8 cellular contexts compared by ENCODE assay signal in the genomic region with DNA sequence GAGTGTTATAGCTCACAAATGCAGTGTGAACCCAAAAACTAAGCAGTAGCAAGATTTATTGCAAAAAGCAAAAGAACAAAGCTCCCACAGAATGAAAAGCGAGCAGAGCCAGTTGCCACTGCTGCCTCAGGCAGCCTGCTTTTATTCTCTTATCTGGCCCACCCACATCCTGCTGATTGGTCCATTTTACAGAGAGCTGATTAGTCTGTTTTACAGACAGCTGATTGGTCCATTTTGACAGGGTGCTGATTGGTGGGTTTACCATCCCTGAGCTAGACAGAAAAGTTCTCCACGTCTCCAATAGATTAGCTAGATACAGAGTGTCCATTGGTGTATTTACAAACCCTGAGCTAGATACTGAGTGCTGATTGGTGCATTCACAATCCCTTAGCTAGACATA. TPM values are rescaled to one million over a fixed set of nuclear protein-coding genes. Genes with fewer than 3 reads are reported as not detected.
A peak's percentile ranks its signal among the peaks of the same experiment; 100 is the strongest.
DNase-seq lines count a peak whose midpoint lies in the region; ATAC-seq, FAIRE-seq and TF ChIP-seq lines count a peak whose summit lies in the region.
"Not testable (repeated sequence)": the region's sequence is repeated elsewhere in the genome, so short reads cannot be mapped to it uniquely, and the experiment has no call there.

No MANE protein-coding gene starts in this region.

- not testable (repeated sequence) for H3K27me3 ChIP-seq in A673 (replicated peaks; ENCODE audit: insufficient read depth, low read depth, low read length, poor library complexity); HCT116 (ENCODE audit: insufficient read depth, low read length); endodermal cell (ENCODE audit: control insufficient read depth, insufficient read depth, low read length, poor library complexity, severe bottlenecking); HepG2 (ENCODE audit: control insufficient read depth in 1 of 2, insufficient read depth in 2 of 2, low read length in 2 of 2)

- H2AFZ ChIP-seq in HCT116 (ENCODE audit: low read depth, low read length, poor library complexity, severe bottlenecking); HepG2 (ENCODE audit: low read length): not testable (repeated sequence)

- in situ Hi-C loops in SK-MEL-5 (cut with HindIII; ENCODE audit: low pct_unique_long_range_greater_than_20kb, low sequenced_read_pairs); HepG2 (cut with HindIII; ENCODE audit: extremely low pct_ligation_motif_present, low pct_unique_long_range_greater_than_20kb): not testable (repeated sequence)

- not testable (repeated sequence) for H3K4me3 ChIP-seq in A673 (ENCODE audit: low read depth, low read length, poor library complexity, severe bottlenecking); HCT116 (replicated peaks in 1 of 2; ENCODE audit: low read depth in 1 of 2, low read length in 2 of 2); endodermal cell (ENCODE audit: low read length); HepG2 (replicated peaks in 1 of 3; ENCODE audit: insufficient read depth in 1 of 3, low read depth in 2 of 3, low read length in 3 of 3)

- not testable (repeated sequence) for H3K4me2 ChIP-seq in HCT116 (ENCODE audit: low read length); HepG2 (ENCODE audit: low read depth, low read length)

- H3K9me2 ChIP-seq in HCT116 (ENCODE audit: insufficient read depth) = not testable (repeated sequence)

- not testable (repeated sequence) for TF ChIP-seq RAD21 in HCT116 (IDR thresholded peaks at IDR 0.05; ENCODE audit: low read depth); HepG2 (CRISPR knock-in tag; IDR thresholded peaks at IDR 0.05)

- CTCF ChIA-PET in A673 (lab: Charles Lee); HCT116 (lab: Charles Lee); HepG2 (lab: Yijun Ruan, JAX; ENCODE audit: low intra/inter-chr PET ratio, low total read pairs): not testable (repeated sequence)

- not testable (repeated sequence) for H3K27me3 Mint-ChIP-seq in endodermal cell (ENCODE audit: insufficient read depth); osteocyte (ENCODE audit: unreplicated experiment)

- intact Hi-C loops in A673 (cut with micrococcal nuclease; ENCODE audit: unreplicated experiment); HCT116 (cut with micrococcal nuclease); HepG2 (cut with micrococcal nuclease; ENCODE audit: unreplicated experiment): not testable (repeated sequence)

- ATAC-seq in HCT116, HepG2: not testable (repeated sequence)

- TF ChIP-seq CTCF in A673 (conservative IDR thresholded peaks at IDR 0.05; ENCODE audit: low read depth, low read length); HCT116 (IDR thresholded peaks at IDR 0.05 in 2 of 3, conservative IDR thresholded peaks at IDR 0.05 in 1 of 3; ENCODE audit: borderline replicate concordance in 1 of 3, insufficient read depth in 1 of 3, low read depth in 2 of 3, low read length in 2 of 3); endodermal cell (conservative IDR thresholded peaks at IDR 0.05); HepG2 (CRISPR knock-in tag; IDR thresholded peaks at IDR 0.05); osteocyte (IDR thresholded peaks at IDR 0.05): not testable (repeated sequence)

- RAD21 ChIA-PET in HCT116 (lab: Charles Lee; ENCODE audit: low non-redundant PET in 1 of 2, low total read pairs in 2 of 2, uncharacterized antibody in 2 of 2, unreplicated experiment in 2 of 2) = not testable (repeated sequence)

- BruUV-seq in A673 (replicated peaks; lab: Mats Ljungman, UMichigan); HCT116 (replicated peaks; lab: Mats Ljungman, UMichigan); HepG2 (replicated peaks; lab: Mats Ljungman, UMichigan): not testable (repeated sequence)

- H3K9me3 Mint-ChIP-seq in endodermal cell; osteocyte (ENCODE audit: unreplicated experiment): not testable (repeated sequence)

- H3K27ac Mint-ChIP-seq in endodermal cell; osteocyte (ENCODE audit: unreplicated experiment): not testable (repeated sequence)

- H3K27ac ChIP-seq in A673 (ENCODE audit: low read depth, low read length, poor library complexity, severe bottlenecking); HCT116 (ENCODE audit: low read depth, low read length); endodermal cell (ENCODE audit: low read depth, low read length); HepG2 (ENCODE audit: extremely low read length, insufficient read depth, low read length): not testable (repeated sequence)

- not testable (repeated sequence) for H3K36me3 ChIP-seq in A673 (ENCODE audit: insufficient read depth, low read length, poor library complexity, severe bottlenecking); HCT116 (ENCODE audit: control insufficient read depth in 1 of 2, insufficient read depth in 2 of 2, low read length in 2 of 2); endodermal cell (ENCODE audit: control insufficient read depth, insufficient read depth, low read length); HepG2 (replicated peaks in 1 of 2; ENCODE audit: control insufficient read depth in 1 of 2, insufficient read depth in 2 of 2, low read length in 2 of 2)

- H4K20me1 ChIP-seq in HCT116 (ENCODE audit: insufficient read depth); HepG2 (ENCODE audit: insufficient read depth, low read length): not testable (repeated sequence)

- POLR2A ChIA-PET in A673 (lab: Charles Lee; ENCODE audit: low non-redundant PET); HCT116 (lab: Charles Lee): not testable (repeated sequence)
- POLR2A ChIA-PET in HepG2 (lab: Yijun Ruan, JAX) = interaction anchor here (0.8 kb wide), 1 partner anchor 106 kb away, joined by 3 read pairs; the partner anchor contains the start of gene ANGEL1

- 85 to 86% methylated on average over 1 to 2 of the region's 2 CpGs for WGBS in endodermal cell (ENCODE audit: insufficient coverage in 1 of 2, insufficient read length in 1 of 2), 2 experiments
- 41% methylated on average over 2 of the region's 2 CpGs for WGBS in HepG2 (ENCODE audit: low lambda C conversion rate)

- FAIRE-seq in HepG2 (lab: Jason Lieb, UNC) = not testable (repeated sequence)

- H3K4me3 Mint-ChIP-seq in endodermal cell; osteocyte (ENCODE audit: unreplicated experiment): not testable (repeated sequence)

- not testable (repeated sequence) for H3K4me1 Mint-ChIP-seq in endodermal cell; osteocyte (ENCODE audit: unreplicated experiment)

- H3K79me2 ChIP-seq in HCT116 (ENCODE audit: insufficient read depth, low read length); HepG2 (ENCODE audit: insufficient read depth, low read length): not testable (repeated sequence)

- H3K36me3 Mint-ChIP-seq in endodermal cell (ENCODE audit: low read depth); osteocyte (ENCODE audit: unreplicated experiment): not testable (repeated sequence)

- DNase-seq in A673 (ENCODE audit: low spot score) (peak; percentile 7), HCT116 (ENCODE audit: low read depth, low spot score) (peak; percentile 12), NAMALWA (ENCODE audit: low spot score) (peak; percentile 21), SK-MEL-5 (ENCODE audit: low read depth, low spot score) (peak; percentile 3), endodermal cell (peak; percentile 22), osteocyte (ENCODE audit: extremely low spot score, unreplicated experiment) (peak; percentile 5)
- DNase-seq in activated CD8-positive, alpha-beta memory T cell treated with anti-CD3 and anti-CD28 coated beads for 24 hours = peak; percentile 17
- DNase-seq in HepG2 (ENCODE audit: low spot score) = not testable (repeated sequence)

- not testable (repeated sequence) for TF ChIP-seq POLR2A in HCT116 (IDR thresholded peaks at IDR 0.05; ENCODE audit: borderline replicate concordance, extremely low read depth, insufficient read depth, insufficient read length); HepG2 (IDR thresholded peaks at IDR 0.05; ENCODE audit: insufficient read depth in 1 of 2, low read depth in 2 of 2, low read length in 2 of 2)

- H3K9me3 ChIP-seq in A673 (ENCODE audit: low read depth, low read length, poor library complexity, severe bottlenecking); HCT116 (ENCODE audit: control insufficient read depth in 1 of 2, insufficient read depth in 1 of 2, low read depth in 1 of 2, low read length in 2 of 2); endodermal cell (ENCODE audit: control insufficient read depth, low read length); HepG2 (ENCODE audit: low read length): not testable (repeated sequence)

- not testable (repeated sequence) for H3K9ac ChIP-seq in HCT116 (ENCODE audit: low read length); endodermal cell (ENCODE audit: extremely low read depth, low read length, poor library complexity, severe bottlenecking); HepG2 (ENCODE audit: insufficient read depth, low read depth, low read length)

- TF ChIP-seq EP300 in HepG2 (IDR thresholded peaks at IDR 0.05; ENCODE audit: low read depth in 2 of 2, low read length in 2 of 2); HepG2 (CRISPR knock-in tag; IDR thresholded peaks at IDR 0.05; ENCODE audit: borderline replicate concordance): not testable (repeated sequence)

- H3K4me1 ChIP-seq in A673 (ENCODE audit: insufficient read depth, low read length, poor library complexity, severe bottlenecking); HCT116 (ENCODE audit: control insufficient read depth in 1 of 2, insufficient read depth in 2 of 2, low read length in 2 of 2); endodermal cell (ENCODE audit: control insufficient read depth, insufficient read depth, low read length); HepG2 (ENCODE audit: insufficient read depth, low read length): not testable (repeated sequence)

RNA-seq across cellular contexts. Expression of gene VASH1, which starts 55.1 kb away (rescaled TPM):
- total RNA-seq in A673 (2021) (6.8 and 9.2 TPM in 2 replicates), HCT116 (2021; ENCODE audit: unreplicated experiment) (13.3 TPM), endodermal cell (10 to 100 TPM; 10.3 to 19.8 TPM), HepG2 (2016; rRNA removed; fragmentation: Illumina TruSeq; extraction: Trizol) (0.18 and 0.24 TPM in 2 replicates), osteocyte (18.9 and 19.5 TPM in 2 replicates)
- 6.8 and 9.3 TPM in 2 replicates for polyA plus RNA-seq in HCT116 (2012)
- 1.9 and 2.6 TPM in 2 replicates for total RNA-seq in SK-MEL-5 (2014; rRNA removed; shearing (Covaris generic))
- 4.2 and 5.6 TPM in 2 replicates for polyA plus RNA-seq in SK-MEL-5 (2015; cell fraction: cytosol; rRNA removed)
- polyA plus RNA-seq in SK-MEL-5 (2015; cell fraction: nucleus; rRNA removed) = 11.8 and 21.6 TPM in 2 replicates
- polyA plus RNA-seq in endodermal cell (2013, experiment 1 of 2) = 39.3 TPM
- polyA plus RNA-seq in endodermal cell (2013, experiment 2 of 2) = 42.6 TPM
- total RNA-seq in HepG2 (2016; cell fraction: cytosol; rRNA removed; fragmentation: Illumina TruSeq; extraction: Trizol; ENCODE audit: low read depth) = not detected in 2 replicates
- total RNA-seq in HepG2 (2016; cell fraction: insoluble cytoplasmic fraction; rRNA removed; fragmentation: Illumina TruSeq; extraction: Trizol) = 0.12 and 0.17 TPM in 2 replicates
- total RNA-seq in HepG2 (2016; cell fraction: membrane; rRNA removed; fragmentation: Illumina TruSeq; extraction: Trizol) = 0.10 and 0.15 TPM in 2 replicates
- total RNA-seq in HepG2 (2016; cell fraction: nucleus; rRNA removed; fragmentation: Illumina TruSeq; extraction: Trizol) = 0.34 and 0.43 TPM in 2 replicates
- 0.11 and 0.42 TPM in 2 replicates for polyA plus RNA-seq in HepG2 (2011; rRNA removed)
- 0.15 and 0.32 TPM in 2 replicates for polyA plus RNA-seq in HepG2 (2011; cell fraction: cytosol; rRNA removed)
- 0.71 and 0.77 TPM in 2 replicates for polyA plus RNA-seq in HepG2 (2011; cell fraction: nucleus; rRNA removed)
- 0.28 and 0.65 TPM in 2 replicates for polyA plus RNA-seq in HepG2 (2012)
- polyA plus RNA-seq in HepG2 (2016; cell fraction: cytosol; fragmentation: Illumina TruSeq; extraction: Trizol; ENCODE audit: low read depth) = 0.10 TPM in 1 of 2 replicates, not detected in the other
- 0.24 and 0.26 TPM in 2 replicates for polyA plus RNA-seq in HepG2 (2016; cell fraction: insoluble cytoplasmic fraction; fragmentation: Illumina TruSeq; extraction: Trizol; ENCODE audit: low read depth)
- 0.21 TPM in 1 of 2 replicates, not detected in the other for polyA plus RNA-seq in HepG2 (2016; cell fraction: membrane; fragmentation: Illumina TruSeq; extraction: Trizol; ENCODE audit: low read depth)
- 0.43 and 0.83 TPM in 2 replicates for polyA plus RNA-seq in HepG2 (2016; cell fraction: nucleus; fragmentation: Illumina TruSeq; extraction: Trizol; ENCODE audit: insufficient read depth, low read depth)
- 0.28 TPM in 1 of 2 replicates, not detected in the other for polyA minus RNA-seq in HepG2 (2011; rRNA and poly(A)+ RNA removed; ENCODE audit: low replicate concordance)
- polyA minus RNA-seq in HepG2 (2011; cell fraction: cytosol; rRNA and poly(A)+ RNA removed) = 0.18 and 0.69 TPM in 2 replicates
- polyA minus RNA-seq in HepG2 (2011; cell fraction: nucleus; rRNA and poly(A)+ RNA removed) = 0.50 and 0.64 TPM in 2 replicates
